ENCODE assay signal across 19 cellular contexts in genomic region chr5:168876419-168876818, GRCh38.
A peak's percentile ranks its signal among the peaks of the same experiment; 100 is the strongest.
DNase-seq lines count a peak whose midpoint lies in the region; ATAC-seq and TF ChIP-seq lines count a peak whose summit lies in the region.
"Had no signal": no experiment of that assay in that cellular context is flagged by ENCODE, and none has a peak within 500 bp of the region (broad histone marks: within the 10 kb centered on the region; RNA-seq: fewer than 3 reads in every experiment).

No MANE protein-coding gene starts in this region.

- H3K4me3 Mint-ChIP-seq in endothelial cell (ENCODE audit: unreplicated experiment), result no peak overlapping the region
- H3K4me3 Mint-ChIP-seq in nephron, result no peak overlapping the region
- H3K4me3 Mint-ChIP-seq in type B pancreatic cell, result no peak overlapping the region
- peak overlapping the region in 1 of 10 donors; percentile 35 for H3K4me3 Mint-ChIP-seq in naive thymus-derived CD8-positive, alpha-beta T cell
- H3K4me3 Mint-ChIP-seq: CD14-positive monocyte; CD4-positive, alpha-beta memory T cell had no signal

- peaks cover 5% of the 10 kb centered on the region for H3K27me3 Mint-ChIP-seq in endothelial cell (ENCODE audit: unreplicated experiment)
- H3K27me3 Mint-ChIP-seq in nephron (ENCODE audit: low read depth), result peaks cover 17% of the 10 kb centered on the region
- peaks cover 63% of the 10 kb centered on the region for H3K27me3 Mint-ChIP-seq in type B pancreatic cell
- H3K27me3 Mint-ChIP-seq in naive thymus-derived CD8-positive, alpha-beta T cell, result peaks cover 6 to 25% (median 23%) of the 10 kb centered on the region in 5 donors

- intact Hi-C loops in heart right ventricle (cut with DNase I) (no loop called here), testis (cut with DNase I; ENCODE audit: low total_unique reads) (no loop called here)

- H3K4me1 Mint-ChIP-seq in endothelial cell (ENCODE audit: unreplicated experiment), result peaks cover 38% of the 10 kb centered on the region
- H3K4me1 Mint-ChIP-seq in nephron, result peaks cover 31% of the 10 kb centered on the region
- peaks cover 52% of the 10 kb centered on the region for H3K4me1 Mint-ChIP-seq in type B pancreatic cell (ENCODE audit: unreplicated experiment)
- peaks cover 0 to 12% (median 3%) of the 10 kb centered on the region in 4 donors for H3K4me1 Mint-ChIP-seq in naive thymus-derived CD8-positive, alpha-beta T cell
- H3K4me1 Mint-ChIP-seq: CD14-positive monocyte; CD4-positive, alpha-beta memory T cell had no signal

- H3K4me3 ChIP-seq in cardiac muscle cell, result no peak overlapping the region
- H3K4me3 ChIP-seq in heart right ventricle, result no peak overlapping the region
- no peak overlapping the region for H3K4me3 ChIP-seq in testis
- H3K4me3 ChIP-seq: BLaER1 had no signal

- POLR2A ChIA-PET in naive thymus-derived CD8-positive, alpha-beta T cell (lab: Charles Lee), result no interaction called here

- ATAC-seq in heart right ventricle, result no peak
- ATAC-seq in naive thymus-derived CD8-positive, alpha-beta T cell, result no peak
- ATAC-seq: HCT116 had no signal

- H3K27me3 ChIP-seq in cardiac muscle cell (no peaks in the 10 kb centered on the region), heart right ventricle (peaks cover 0 to 3% (median 0%) of the 10 kb centered on the region in 7 donors), testis (no peaks in the 10 kb centered on the region)
- H3K27me3 ChIP-seq: BLaER1 had no signal

- H3K36me3 ChIP-seq in cardiac muscle cell (no peaks in the 10 kb centered on the region), heart right ventricle (no peaks in the 10 kb centered on the region), testis (ENCODE audit: low read depth, missing control alignments) (no peaks in the 10 kb centered on the region)
- H3K36me3 ChIP-seq: BLaER1 had no signal

- peaks cover 44% of the 10 kb centered on the region for H3K4me1 ChIP-seq in cardiac muscle cell (ENCODE audit: low read depth)
- H3K4me1 ChIP-seq in heart right ventricle, result peaks cover 0 to 18% (median 6%) of the 10 kb centered on the region in 9 donors
- no peaks in the 10 kb centered on the region for H3K4me1 ChIP-seq in testis

- H3K27ac ChIP-seq in cardiac muscle cell (peak overlapping the region; percentile 84), heart right ventricle (no peak overlapping the region), testis (no peak overlapping the region)
- H3K27ac ChIP-seq: BLaER1 had no signal

- TF ChIP-seq POLR2A in testis (IDR thresholded peaks at IDR 0.05), result no peak

- no peaks in the 10 kb centered on the region for H3K36me3 Mint-ChIP-seq in endothelial cell (ENCODE audit: low read depth, unreplicated experiment)
- no peaks in the 10 kb centered on the region for H3K36me3 Mint-ChIP-seq in nephron (ENCODE audit: low read depth)
- peaks cover 7% of the 10 kb centered on the region for H3K36me3 Mint-ChIP-seq in type B pancreatic cell
- H3K36me3 Mint-ChIP-seq in naive thymus-derived CD8-positive, alpha-beta T cell, result no peaks in the 10 kb centered on the region
- H3K36me3 Mint-ChIP-seq: CD14-positive monocyte; CD4-positive, alpha-beta memory T cell had no signal

- no peak for TF ChIP-seq CTCF in cardiac muscle cell (IDR thresholded peaks at IDR 0.05; ENCODE audit: low read depth, low read length)
- no peak for TF ChIP-seq CTCF in heart right ventricle (IDR thresholded peaks at IDR 0.05)
- TF ChIP-seq CTCF in endothelial cell (IDR thresholded peaks at IDR 0.05; ENCODE audit: unreplicated experiment), result no peak
- no peak for TF ChIP-seq CTCF in nephron (IDR thresholded peaks at IDR 0.05; ENCODE audit: unreplicated experiment in 3 of 3)
- no peak for TF ChIP-seq CTCF in type B pancreatic cell (conservative IDR thresholded peaks at IDR 0.05)
- TF ChIP-seq CTCF in testis (IDR thresholded peaks at IDR 0.05), result no peak

- H3K9me3 Mint-ChIP-seq in endothelial cell (ENCODE audit: unreplicated experiment) (no peaks in the 10 kb centered on the region), nephron (no peaks in the 10 kb centered on the region), type B pancreatic cell (no peaks in the 10 kb centered on the region)
- peaks cover 0 to 4% (median 0%) of the 10 kb centered on the region in 9 donors for H3K9me3 Mint-ChIP-seq in naive thymus-derived CD8-positive, alpha-beta T cell

- H3K27ac Mint-ChIP-seq in endothelial cell (ENCODE audit: unreplicated experiment) (peak overlapping the region; percentile 83), nephron (peak overlapping the region in 2 of 3 experiments; percentile 0 to 1), type B pancreatic cell (peak overlapping the region; percentile 57)
- no peak overlapping the region for H3K27ac Mint-ChIP-seq in naive thymus-derived CD8-positive, alpha-beta T cell
- H3K27ac Mint-ChIP-seq: CD14-positive monocyte; CD4-positive, alpha-beta memory T cell had no signal

- DNase-seq in cardiac muscle cell (ENCODE audit: low read depth in 1 of 2, low spot score in 1 of 2), result no peak
- DNase-seq in heart right ventricle, result no peak
- DNase-seq in endothelial cell (ENCODE audit: low spot score), result no peak
- no peak for DNase-seq in type B pancreatic cell (ENCODE audit: extremely low spot score, unreplicated experiment)
- no peak for DNase-seq in NCI-H446 (lab: John Stamatoyannopoulos, UW)
- DNase-seq in naive thymus-derived CD8-positive, alpha-beta T cell, result no peak
- no peak for DNase-seq in testis
- DNase-seq: 8988T; CD4-positive, alpha-beta memory T cell; DMS153; DMS79; GDM1; GOT3; H7; IMR-90 had no signal

- 96% methylated on average over 3 of the region's 3 CpGs for WGBS in heart right ventricle, 2 donors
- WGBS in testis, 2 donors, result 94% methylated on average over 3 of the region's 3 CpGs

- H3K9me3 ChIP-seq in cardiac muscle cell (ENCODE audit: low read depth) (no peaks in the 10 kb centered on the region), heart right ventricle (no peaks in the 10 kb centered on the region), testis (no peaks in the 10 kb centered on the region)
- H3K9me3 ChIP-seq: BLaER1 had no signal

Comparison
In these comparisons a context has a peak if more than half of its experiments do, and no peak if none do; other contexts are left out.
1. H3K27ac Mint-ChIP-seq: peak in endothelial cell (single experiment), nephron (2 of 3) and type B pancreatic cell (single experiment); none in naive thymus-derived CD8-positive, alpha-beta T cell (0 of 10).